10 cellular contexts compared by ENCODE assay signal in the genomic region with DNA sequence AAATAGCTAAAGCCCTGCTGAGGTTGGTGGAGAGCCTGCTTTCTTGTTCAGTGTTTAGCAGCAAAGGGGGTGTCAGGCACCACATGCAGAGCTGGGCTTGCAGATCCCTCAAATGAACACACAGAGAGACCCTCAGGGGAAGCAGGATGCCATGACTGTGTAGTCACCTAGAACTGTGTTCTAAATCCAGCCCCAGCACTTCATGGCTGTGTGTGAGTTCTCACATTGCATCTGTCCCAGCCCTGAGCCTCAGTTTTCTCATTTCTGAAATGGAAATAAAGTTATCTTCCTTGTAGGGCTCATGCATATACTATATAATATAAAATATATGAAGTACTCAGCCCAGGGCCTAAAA. TPM values are rescaled to one million over a fixed set of nuclear protein-coding genes. Genes with fewer than 3 reads are reported as not detected.
DNase-seq lines count a peak whose midpoint lies in the region; ATAC-seq and TF ChIP-seq lines count a peak whose summit lies in the region.
"Had no signal": no experiment of that assay in that cellular context is flagged by ENCODE, and none has a peak within 500 bp of the region (broad histone marks: within the 10 kb centered on the region; RNA-seq: fewer than 3 reads in every experiment).

No MANE protein-coding gene starts in this region.

- H3K4me3 Mint-ChIP-seq in T-cell = peak overlapping the region in 1 of 3 donors; percentile 71
- no peak overlapping the region for H3K4me3 Mint-ChIP-seq in activated naive CD4-positive, alpha-beta T cell treated with anti-CD3 and anti-CD28 coated beads, Interleukin-2, amount 10 ng/mL, durations not matched to agents 7 days and 5 days
- H3K4me3 Mint-ChIP-seq: natural killer cell treated with Interleukin-12 subunit alpha and Interleukin-12 subunit beta and Interleukin-15 and Interleukin-18, amount 100 ng/mL, for 72 hours had no signal

- H3K9me3 ChIP-seq in liver (ENCODE audit: control insufficient read depth in 4 of 4, low read length in 3 of 4) = no peaks in the 10 kb centered on the region
- H3K9me3 ChIP-seq in stomach smooth muscle (ENCODE audit: control insufficient read depth in 2 of 2, low read length in 2 of 2) = no peaks in the 10 kb centered on the region

- no peak for TF ChIP-seq RAD21 in liver (IDR thresholded peaks at IDR 0.05)

- H3K4me1 ChIP-seq in liver (ENCODE audit: control insufficient read depth in 4 of 4, insufficient read depth in 4 of 4, low read length in 3 of 4) (peaks cover 1 to 12% (median 8%) of the 10 kb centered on the region in 4 donors), stomach smooth muscle (ENCODE audit: control insufficient read depth, insufficient read depth, low read length) (peaks cover 21% of the 10 kb centered on the region)

- ATAC-seq in GM19468 (IDR thresholded peaks at IDR 0.05; ENCODE audit: extremely low read depth, unreplicated experiment) (peak; percentile 37), T-cell (replicated peaks in 1 of 4) (no peak), HG03139 (IDR thresholded peaks at IDR 0.05; ENCODE audit: unreplicated experiment) (no peak)

- H3K4me3 ChIP-seq in liver (ENCODE audit: low read depth in 1 of 3, low read length in 3 of 3) (no peak overlapping the region), stomach smooth muscle (ENCODE audit: low read length in 2 of 2) (no peak overlapping the region)

- no peaks in the 10 kb centered on the region for H3K27me3 ChIP-seq in liver (ENCODE audit: control insufficient read depth in 4 of 4, insufficient read depth in 4 of 4, low read length in 3 of 4)
- H3K27me3 ChIP-seq in stomach smooth muscle (ENCODE audit: control insufficient read depth in 1 of 2, insufficient read depth in 2 of 2, low read length in 2 of 2) = no peaks in the 10 kb centered on the region

- H3K4me1 Mint-ChIP-seq in T-cell = peaks cover 49 to 74% (median 58%) of the 10 kb centered on the region in 3 donors
- peaks cover 50% of the 10 kb centered on the region for H3K4me1 Mint-ChIP-seq in activated naive CD4-positive, alpha-beta T cell treated with anti-CD3 and anti-CD28 coated beads, Interleukin-2, amount 10 ng/mL, durations not matched to agents 7 days and 5 days

- CTCF ChIA-PET in T-cell (lab: Charles Lee) = no interaction called here
- CTCF ChIA-PET in activated naive CD4-positive, alpha-beta T cell treated with anti-CD3 and anti-CD28 coated beads, Interleukin-2, amount 10 ng/mL, durations not matched to agents 7 days and 5 days (lab: Charles Lee) = interaction anchor here (1.0 kb wide), 1 partner anchor 8 kb away, joined by 4 read pairs; no protein-coding TSS in a partner anchor

- no peaks in the 10 kb centered on the region for H3K27me3 Mint-ChIP-seq in T-cell
- H3K27me3 Mint-ChIP-seq in activated naive CD4-positive, alpha-beta T cell treated with anti-CD3 and anti-CD28 coated beads, Interleukin-2, amount 10 ng/mL, durations not matched to agents 7 days and 5 days = no peaks in the 10 kb centered on the region

- H3K9ac ChIP-seq in liver (ENCODE audit: low read depth in 1 of 2, low read length in 2 of 2) = no peak overlapping the region
- no peak overlapping the region for H3K9ac ChIP-seq in stomach smooth muscle (ENCODE audit: low read length in 2 of 2)

- peak overlapping the region; percentile 97 to 99 for H3K27ac Mint-ChIP-seq in T-cell
- H3K27ac Mint-ChIP-seq in activated naive CD4-positive, alpha-beta T cell treated with anti-CD3 and anti-CD28 coated beads, Interleukin-2, amount 10 ng/mL, durations not matched to agents 7 days and 5 days = no peak overlapping the region

- H3K27ac ChIP-seq in liver (ENCODE audit: low read depth in 1 of 2, low read length in 2 of 2) = peak overlapping the region; percentile 10 to 14
- H3K27ac ChIP-seq in stomach smooth muscle (ENCODE audit: low read length) = peak overlapping the region; percentile 18

- H3K9me3 Mint-ChIP-seq in T-cell = peaks cover 0 to 6% (median 0%) of the 10 kb centered on the region in 3 donors
- peaks cover 14% of the 10 kb centered on the region for H3K9me3 Mint-ChIP-seq in activated naive CD4-positive, alpha-beta T cell treated with anti-CD3 and anti-CD28 coated beads, Interleukin-2, amount 10 ng/mL, durations not matched to agents 7 days and 5 days

- peaks cover 2% of the 10 kb centered on the region for H3K36me3 Mint-ChIP-seq in T-cell
- peaks cover 14% of the 10 kb centered on the region for H3K36me3 Mint-ChIP-seq in activated naive CD4-positive, alpha-beta T cell treated with anti-CD3 and anti-CD28 coated beads, Interleukin-2, amount 10 ng/mL, durations not matched to agents 7 days and 5 days
- H3K36me3 Mint-ChIP-seq: natural killer cell treated with Interleukin-12 subunit alpha and Interleukin-12 subunit beta and Interleukin-15 and Interleukin-18, amount 100 ng/mL, for 72 hours had no signal

- POLR2A ChIA-PET in T-cell (lab: Charles Lee) = interaction anchor here in 1 of 2 donors (0.5 kb wide), 1 partner anchor 416 kb away, joined by 4 read pairs; no protein-coding TSS in a partner anchor

- H3K36me3 ChIP-seq in liver (ENCODE audit: control insufficient read depth in 4 of 4, insufficient read depth in 3 of 4, low read depth in 1 of 4, low read length in 3 of 4) = no peaks in the 10 kb centered on the region
- H3K36me3 ChIP-seq in stomach smooth muscle (ENCODE audit: control insufficient read depth in 2 of 2, insufficient read depth in 2 of 2, low read length in 2 of 2) = no peaks in the 10 kb centered on the region

- TF ChIP-seq CTCF in liver (IDR thresholded peaks at IDR 0.05; ENCODE audit: low read depth, low read length, missing input control) = no peak

- DNase-seq in T-cell (no peak), NCI-H1436 (lab: John Stamatoyannopoulos, UW) (no peak), NCI-H1105 (lab: John Stamatoyannopoulos, UW) (no peak)
- no peak for DNase-seq in activated naive CD4-positive, alpha-beta T cell treated with anti-CD3 and anti-CD28 coated beads, Interleukin-2, amount 10 ng/mL, durations not matched to agents 7 days and 5 days
- DNase-seq: NCI-H1048 had no signal

TF ChIP-seq in liver, 16 proteins besides CTCF, POLR2A, EP300 and RAD21:
- TF ChIP-seq NR2F2 (IDR thresholded peaks at IDR 0.05) = no peak
- no peak for TF ChIP-seq JUND (IDR thresholded peaks at IDR 0.05)
- TF ChIP-seq GABPA (IDR thresholded peaks at IDR 0.05 in 1 of 2, conservative IDR thresholded peaks at IDR 0.05 in 1 of 2) = no peak
- no peak for TF ChIP-seq YY1 (IDR thresholded peaks at IDR 0.05)
- TF ChIP-seq FOXA2 (IDR thresholded peaks at IDR 0.05) = no peak
- no peak for TF ChIP-seq MAX (IDR thresholded peaks at IDR 0.05)
- no peak for TF ChIP-seq HNF4G (IDR thresholded peaks at IDR 0.05)
- no peak for TF ChIP-seq SP1 (IDR thresholded peaks at IDR 0.05)
- no peak for TF ChIP-seq HNF4A (conservative IDR thresholded peaks at IDR 0.05)
- TF ChIP-seq FOXA1 (IDR thresholded peaks at IDR 0.05) = no peak
- no peak for TF ChIP-seq TAF1 (conservative IDR thresholded peaks at IDR 0.05)
- TF ChIP-seq, protein P1, sequence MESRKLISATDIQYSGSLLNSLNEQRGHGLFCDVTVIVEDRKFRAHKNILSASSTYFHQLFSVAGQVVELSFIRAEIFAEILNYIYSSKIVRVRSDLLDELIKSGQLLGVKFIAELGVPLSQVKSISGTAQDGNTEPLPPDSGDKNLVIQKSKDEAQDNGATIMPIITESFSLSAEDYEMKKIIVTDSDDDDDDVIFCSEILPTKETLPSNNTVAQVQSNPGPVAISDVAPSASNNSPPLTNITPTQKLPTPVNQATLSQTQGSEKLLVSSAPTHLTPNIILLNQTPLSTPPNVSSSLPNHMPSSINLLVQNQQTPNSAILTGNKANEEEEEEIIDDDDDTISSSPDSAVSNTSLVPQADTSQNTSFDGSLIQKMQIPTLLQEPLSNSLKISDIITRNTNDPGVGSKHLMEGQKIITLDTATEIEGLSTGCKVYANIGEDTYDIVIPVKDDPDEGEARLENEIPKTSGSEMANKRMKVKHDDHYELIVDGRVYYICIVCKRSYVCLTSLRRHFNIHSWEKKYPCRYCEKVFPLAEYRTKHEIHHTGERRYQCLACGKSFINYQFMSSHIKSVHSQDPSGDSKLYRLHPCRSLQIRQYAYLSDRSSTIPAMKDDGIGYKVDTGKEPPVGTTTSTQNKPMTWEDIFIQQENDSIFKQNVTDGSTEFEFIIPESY (IDR thresholded peaks at IDR 0.05) = no peak
- TF ChIP-seq, protein P2, sequence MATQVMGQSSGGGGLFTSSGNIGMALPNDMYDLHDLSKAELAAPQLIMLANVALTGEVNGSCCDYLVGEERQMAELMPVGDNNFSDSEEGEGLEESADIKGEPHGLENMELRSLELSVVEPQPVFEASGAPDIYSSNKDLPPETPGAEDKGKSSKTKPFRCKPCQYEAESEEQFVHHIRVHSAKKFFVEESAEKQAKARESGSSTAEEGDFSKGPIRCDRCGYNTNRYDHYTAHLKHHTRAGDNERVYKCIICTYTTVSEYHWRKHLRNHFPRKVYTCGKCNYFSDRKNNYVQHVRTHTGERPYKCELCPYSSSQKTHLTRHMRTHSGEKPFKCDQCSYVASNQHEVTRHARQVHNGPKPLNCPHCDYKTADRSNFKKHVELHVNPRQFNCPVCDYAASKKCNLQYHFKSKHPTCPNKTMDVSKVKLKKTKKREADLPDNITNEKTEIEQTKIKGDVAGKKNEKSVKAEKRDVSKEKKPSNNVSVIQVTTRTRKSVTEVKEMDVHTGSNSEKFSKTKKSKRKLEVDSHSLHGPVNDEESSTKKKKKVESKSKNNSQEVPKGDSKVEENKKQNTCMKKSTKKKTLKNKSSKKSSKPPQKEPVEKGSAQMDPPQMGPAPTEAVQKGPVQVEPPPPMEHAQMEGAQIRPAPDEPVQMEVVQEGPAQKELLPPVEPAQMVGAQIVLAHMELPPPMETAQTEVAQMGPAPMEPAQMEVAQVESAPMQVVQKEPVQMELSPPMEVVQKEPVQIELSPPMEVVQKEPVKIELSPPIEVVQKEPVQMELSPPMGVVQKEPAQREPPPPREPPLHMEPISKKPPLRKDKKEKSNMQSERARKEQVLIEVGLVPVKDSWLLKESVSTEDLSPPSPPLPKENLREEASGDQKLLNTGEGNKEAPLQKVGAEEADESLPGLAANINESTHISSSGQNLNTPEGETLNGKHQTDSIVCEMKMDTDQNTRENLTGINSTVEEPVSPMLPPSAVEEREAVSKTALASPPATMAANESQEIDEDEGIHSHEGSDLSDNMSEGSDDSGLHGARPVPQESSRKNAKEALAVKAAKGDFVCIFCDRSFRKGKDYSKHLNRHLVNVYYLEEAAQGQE (IDR thresholded peaks at IDR 0.05) = no peak

RNA-seq across cellular contexts. Expression of gene CWC15, which starts 47.1 kb away (rescaled TPM):
- total RNA-seq in T-cell (10 to 100 TPM; 56.4 to 91.0 (median 64.1) TPM), liver (10 to 100 TPM; 19.7 to 22.1 TPM)
- 10 to 100 TPM; 17.6 to 47.0 TPM for polyA plus RNA-seq in liver

RNA-seq across cellular contexts. Expression of gene KDM4D, which starts 47.3 kb away (rescaled TPM):
- total RNA-seq in T-cell (under 1 TPM; 0.33 to 0.57 (median 0.50) TPM), liver (under 1 TPM; 0.17 to 0.23 TPM)
- under 1 TPM; 0.11 to 0.17 TPM for polyA plus RNA-seq in liver
